Comparison of ENCODE assay signal across 10 cellular contexts in genomic region chr1:152107984-152108898, GRCh38. TPM values are rescaled to one million over a fixed set of nuclear protein-coding genes. Genes with fewer than 3 reads are reported as not detected.
DNase-seq lines count a peak whose midpoint lies in the region; ATAC-seq and TF ChIP-seq lines count a peak whose summit lies in the region.
"Had no signal": no experiment of that assay in that cellular context is flagged by ENCODE, and none has a peak within 500 bp of the region (broad histone marks: within the 10 kb centered on the region; RNA-seq: fewer than 3 reads in every experiment).

No MANE protein-coding gene starts in this region.

- H3K27me3 Mint-ChIP-seq in progenitor cell of endocrine pancreas = peaks cover 19% of the 10 kb centered on the region

- H3K9me3 Mint-ChIP-seq in progenitor cell of endocrine pancreas (ENCODE audit: low read depth) = no peaks in the 10 kb centered on the region

- no peaks in the 10 kb centered on the region for H3K9me3 ChIP-seq in ES-I3 (ENCODE audit: control insufficient read depth, insufficient read depth, low read length)

- no peaks in the 10 kb centered on the region for H3K36me3 ChIP-seq in ES-I3 (ENCODE audit: insufficient read depth, low read length)

- H3K4me3 Mint-ChIP-seq in progenitor cell of endocrine pancreas (ENCODE audit: low read depth) = peak overlapping the region; percentile 37

- H3K9ac ChIP-seq in ES-I3 (ENCODE audit: low read depth, low read length) = peak overlapping the region; percentile 45; the same call in 1 of the 2 replicates

- TF ChIP-seq CTCF in progenitor cell of endocrine pancreas (IDR thresholded peaks at IDR 0.05; ENCODE audit: unreplicated experiment) = no peak

- H3K27ac Mint-ChIP-seq in progenitor cell of endocrine pancreas = peak overlapping the region; percentile 46

- DNase-seq in SHP77 (lab: John Stamatoyannopoulos, UW) (peak; percentile 29 to 52), fibroblast of peridontal ligament (ENCODE audit: extremely low read depth) (peak; percentile 71), progenitor cell of endocrine pancreas (ENCODE audit: low spot score, unreplicated experiment) (no peak), DMS 273 treated with DMSO at 0.1 percent for 48 hours (lab: John Stamatoyannopoulos, UW) (no peak), amygdala (lab: John Stamatoyannopoulos, UW) (no peak), cerebellar cortex (ENCODE audit: low spot score) (no peak)
- DNase-seq: activated gamma-delta T cell had no signal

- peaks cover 9% of the 10 kb centered on the region for H3K36me3 Mint-ChIP-seq in progenitor cell of endocrine pancreas (ENCODE audit: insufficient read depth)

- H3K4me1 Mint-ChIP-seq in progenitor cell of endocrine pancreas (ENCODE audit: low read depth) = no peaks in the 10 kb centered on the region

- no peaks in the 10 kb centered on the region for H3K4me1 ChIP-seq in ES-I3 (ENCODE audit: insufficient read depth, low read length)

- no peak for ATAC-seq in HG02759 (IDR thresholded peaks at IDR 0.05; ENCODE audit: unreplicated experiment)

RNA-seq across cellular contexts. Expression of gene TCHH, which starts 7.0 kb away (rescaled TPM):
- not detected in 2 replicates for total RNA-seq in progenitor cell of endocrine pancreas
- total RNA-seq: mononuclear cell had no signal

RNA-seq across cellular contexts. Expression of gene TCHHL1, which starts 19.4 kb away (rescaled TPM):
- not detected in 2 replicates for total RNA-seq in progenitor cell of endocrine pancreas
- total RNA-seq: mononuclear cell had no signal

RNA-seq across cellular contexts. Expression of gene RPTN, which starts 50.8 kb away (rescaled TPM):
- not detected in 2 replicates for total RNA-seq in progenitor cell of endocrine pancreas
- total RNA-seq: mononuclear cell had no signal

Comparison
In these comparisons a context has a peak if more than half of its experiments do, and no peak if none do; other contexts are left out.
1. DNase-seq: peak in SHP77 (2 of 2) and fibroblast of peridontal ligament (single experiment); none in progenitor cell of endocrine pancreas (single experiment), DMS 273 treated with DMSO at 0.1 percent for 48 hours (single experiment), amygdala (0 of 56) and cerebellar cortex (single experiment).